Comparison of ENCODE assay signal across 12 cellular contexts in genomic region chr20:24785141-24785924, GRCh38.
A peak's percentile ranks its signal among the peaks of the same experiment; 100 is the strongest.
DNase-seq lines count a peak whose midpoint lies in the region; TF ChIP-seq lines count a peak whose summit lies in the region.
"Had no signal": no experiment of that assay in that cellular context is flagged by ENCODE, and none has a peak within 500 bp of the region (broad histone marks: within the 10 kb centered on the region; RNA-seq: fewer than 3 reads in every experiment).

No MANE protein-coding gene starts in this region.

- 73% methylated on average over 10 of the region's 10 CpGs for WGBS in prostate gland

- H3K27ac ChIP-seq in vagina: no peak overlapping the region
- H3K27ac ChIP-seq in prostate gland: no peak overlapping the region
- H3K27ac ChIP-seq: sigmoid colon had no signal

- H3K4me3 ChIP-seq in epithelial cell of esophagus (ENCODE audit: low read length) (no peak overlapping the region), vagina (no peak overlapping the region), prostate gland (no peak overlapping the region)
- H3K4me3 ChIP-seq: sigmoid colon had no signal

- intact Hi-C loops in posterior vena cava (cut with DNase I) (no loop called here), vagina (cut with DNase I) (no loop called here), prostate gland (cut with DNase I) (no loop called here)

- TF ChIP-seq CTCF in epithelial cell of esophagus (IDR thresholded peaks at IDR 0.05; ENCODE audit: insufficient read depth, low read depth, low read length, missing control alignments) (no peak), vagina (IDR thresholded peaks at IDR 0.05) (no peak), prostate gland (IDR thresholded peaks at IDR 0.05) (no peak)

- H3K36me3 ChIP-seq in vagina: no peaks in the 10 kb centered on the region
- no peaks in the 10 kb centered on the region for H3K36me3 ChIP-seq in prostate gland
- H3K36me3 ChIP-seq: sigmoid colon had no signal

- TF ChIP-seq POLR2A in vagina (IDR thresholded peaks at IDR 0.05) (no peak), prostate gland (IDR thresholded peaks at IDR 0.05) (no peak)

- no peaks in the 10 kb centered on the region for H3K27me3 ChIP-seq in vagina
- H3K27me3 ChIP-seq in prostate gland (replicated peaks; ENCODE audit: insufficient read depth): no peaks in the 10 kb centered on the region
- H3K27me3 ChIP-seq: sigmoid colon had no signal

- H3K9me3 ChIP-seq in vagina: no peaks in the 10 kb centered on the region
- no peaks in the 10 kb centered on the region for H3K9me3 ChIP-seq in prostate gland
- H3K9me3 ChIP-seq: sigmoid colon had no signal

- DNase-seq in GM04504 (ENCODE audit: low read depth): peak; percentile 10
- peak; percentile 46 for DNase-seq in NCI-H2171 treated with DMSO at 0.1 percent for 48 hours (lab: John Stamatoyannopoulos, UW)
- peak; percentile 77 for DNase-seq in epithelial cell of esophagus (ENCODE audit: low read depth)
- DNase-seq in posterior vena cava (ENCODE audit: low spot score): peak; percentile 43
- DNase-seq in vagina (ENCODE audit: extremely low spot score in 2 of 2): no peak
- DNase-seq in NCI-H187 treated with DMSO at 0.1 percent for 48 hours (lab: John Stamatoyannopoulos, UW): no peak
- no peak for DNase-seq in prostate gland (ENCODE audit: low spot score)
- DNase-seq: activated T-cell treated with anti-CD3 and anti-CD28 coated beads, Interleukin-2, amount 50 U/mL, for 72 hours; Calu3; NCI-H524 treated with DMSO at 0.1 percent for 48 hours; substantia nigra had no signal

- no peaks in the 10 kb centered on the region for H3K4me1 ChIP-seq in vagina
- H3K4me1 ChIP-seq in prostate gland (replicated peaks): no peaks in the 10 kb centered on the region

Comparison
In these comparisons a context has a peak if more than half of its experiments do, and no peak if none do; other contexts are left out.
1. DNase-seq: peak in GM04504 (single experiment), NCI-H2171 treated with DMSO at 0.1 percent for 48 hours (single experiment), epithelial cell of esophagus (single experiment) and posterior vena cava (single experiment); none in vagina (0 of 2), NCI-H187 treated with DMSO at 0.1 percent for 48 hours (single experiment) and prostate gland (single experiment).